ENCODE assay signal across 8 cellular contexts in genomic region chr14:85534435-85534834, GRCh38. TPM values are rescaled to one million over a fixed set of nuclear protein-coding genes. Genes with fewer than 3 reads are reported as not detected.
DNase-seq lines count a peak whose midpoint lies in the region; TF ChIP-seq lines count a peak whose summit lies in the region.
"Had no signal": no experiment of that assay in that cellular context is flagged by ENCODE, and none has a peak within 500 bp of the region (broad histone marks: within the 10 kb centered on the region; RNA-seq: fewer than 3 reads in every experiment).

No MANE protein-coding gene starts in this region.

- intact Hi-C loops in stomach (cut with DNase I; ENCODE audit: low total_unique reads), result no loop called here

- in situ Hi-C loops in brain microvascular endothelial cell (cut with HindIII; ENCODE audit: low pct_ligation_motif_present, low sequenced_read_pairs), result no loop called here

- no peaks in the 10 kb centered on the region for H3K9me3 ChIP-seq in stomach

- H3K27ac ChIP-seq in brain microvascular endothelial cell (no peak overlapping the region), stomach (peak overlapping the region in 3 of 5 donors; percentile 68 to 81 (median 71))

- TF ChIP-seq POLR2A in stomach (IDR thresholded peaks at IDR 0.05), result no peak

- no peak overlapping the region for H3K27ac Mint-ChIP-seq in immature natural killer cell
- H3K27ac Mint-ChIP-seq: activated naive CD8-positive, alpha-beta T cell treated with anti-CD3 and anti-CD28 coated beads, Interleukin-2, amount 50 U/mL, for 24 hours had no signal

- TF ChIP-seq EP300 in stomach (IDR thresholded peaks at IDR 0.05), result no peak

- H3K4me3 ChIP-seq in brain microvascular endothelial cell (ENCODE audit: low read depth, low read length) (peak overlapping the region; percentile 77), stomach (peak overlapping the region; percentile 53 to 73 (median 66))

- 4 to 9% (median 5%) methylated on average over 11 to 17 of the region's 17 CpGs for WGBS in stomach, 5 donors

- TF ChIP-seq CTCF in brain microvascular endothelial cell (IDR thresholded peaks at IDR 0.05; ENCODE audit: low read depth, low read length, missing control alignments) (no peak), stomach (IDR thresholded peaks at IDR 0.05) (no peak)

- H3K4me1 ChIP-seq in stomach, result peaks cover 31 to 49% (median 47%) of the 10 kb centered on the region in 4 donors

- H3K9me3 Mint-ChIP-seq in immature natural killer cell, result peaks cover 0 to 5% (median 0%) of the 10 kb centered on the region in 6 donors
- H3K9me3 Mint-ChIP-seq: activated naive CD8-positive, alpha-beta T cell treated with anti-CD3 and anti-CD28 coated beads, Interleukin-2, amount 50 U/mL, for 24 hours had no signal

- H3K27me3 ChIP-seq in brain microvascular endothelial cell (replicated peaks) (no peaks in the 10 kb centered on the region), stomach (peaks cover 7 to 62% (median 52%) of the 10 kb centered on the region in 3 donors)

- H3K4me3 Mint-ChIP-seq in immature natural killer cell, result peak overlapping the region; percentile 19 to 70 (median 45)
- H3K4me3 Mint-ChIP-seq: activated naive CD8-positive, alpha-beta T cell treated with anti-CD3 and anti-CD28 coated beads, Interleukin-2, amount 50 U/mL, for 24 hours had no signal

- H3K27me3 Mint-ChIP-seq in immature natural killer cell (ENCODE audit: low read depth in 3 of 3), result peaks cover 16 to 48% (median 17%) of the 10 kb centered on the region in 3 donors

- peaks cover 36 to 47% of the 10 kb centered on the region in 2 donors for H3K4me1 Mint-ChIP-seq in immature natural killer cell

- H3K36me3 ChIP-seq in brain microvascular endothelial cell (replicated peaks) (no peaks in the 10 kb centered on the region), stomach (no peaks in the 10 kb centered on the region)

- peak; percentile 27 for DNase-seq in HuH-7.5 (ENCODE audit: low spot score)
- DNase-seq in brain microvascular endothelial cell, result no peak
- DNase-seq in immature natural killer cell, result no peak
- no peak for DNase-seq in stomach
- DNase-seq in SW480 (ENCODE audit: low spot score), result no peak
- DNase-seq in iPS-NIHi11 (ENCODE audit: low spot score), result no peak
- DNase-seq in stimulated activated CD4-positive, alpha-beta T cell treated with anti-CD3 and anti-CD28 coated beads, Interleukin-2, amount 100 ng/mL, for 24 hours, result no peak
- DNase-seq: activated naive CD8-positive, alpha-beta T cell treated with anti-CD3 and anti-CD28 coated beads, Interleukin-2, amount 50 U/mL, for 24 hours had no signal

- H3K36me3 Mint-ChIP-seq in immature natural killer cell, result peaks cover 0 to 4% (median 3%) of the 10 kb centered on the region in 3 donors

RNA-seq across cellular contexts. Expression of gene FLRT2, which starts 4.5 kb away (rescaled TPM):
- polyA plus RNA-seq in immature natural killer cell, result not detected
- 10 to 100 TPM in 1 of 5 donors, 1 to 10 TPM in 1, under 1 TPM in 3; 0.45 to 34.1 (median 0.87) TPM for total RNA-seq in stomach
- polyA plus RNA-seq in stomach, result 1 to 10 TPM in 2 of 3 donors, under 1 TPM in 1; 0.68 to 1.8 (median 1.5) TPM
